8 cellular contexts compared by ENCODE assay signal in genomic region chr15:52100807-52101206, GRCh38. TPM values are rescaled to one million over a fixed set of nuclear protein-coding genes. Genes with fewer than 3 reads are reported as not detected.
A peak's percentile ranks its signal among the peaks of the same experiment; 100 is the strongest.
DNase-seq lines count a peak whose midpoint lies in the region; ATAC-seq and TF ChIP-seq lines count a peak whose summit lies in the region.

No MANE protein-coding gene starts in this region.

- CTCF ChIA-PET in Panc1 (lab: Charles Lee): no interaction called here

- no peak overlapping the region for H3K9ac ChIP-seq in fibroblast of lung (ENCODE audit: insufficient read depth, low read length)

- H3K27me3 ChIP-seq in Panc1 (ENCODE audit: control insufficient read depth, insufficient read depth, low read length): no peaks in the 10 kb centered on the region
- H3K27me3 ChIP-seq in fibroblast of lung (ENCODE audit: control insufficient read depth, insufficient read depth, low read length): no peaks in the 10 kb centered on the region

- H2AFZ ChIP-seq in fibroblast of lung (ENCODE audit: low read length): no peak overlapping the region

- no peaks in the 10 kb centered on the region for H3K36me3 ChIP-seq in Panc1 (ENCODE audit: control insufficient read depth, insufficient read depth, low read length)
- H3K36me3 ChIP-seq in fibroblast of lung (ENCODE audit: control insufficient read depth, insufficient read depth, low read length): no peaks in the 10 kb centered on the region

- H3K9me3 ChIP-seq in Panc1 (ENCODE audit: control insufficient read depth, insufficient read depth, low read depth, low read length) (no peaks in the 10 kb centered on the region), fibroblast of lung (ENCODE audit: control insufficient read depth, insufficient read depth, low read depth, low read length) (no peaks in the 10 kb centered on the region)

- BruUV-seq in Panc1 (replicated peaks; lab: Mats Ljungman, UMichigan): no TSS peak

- peaks cover 34% of the 10 kb centered on the region for H3K4me1 ChIP-seq in Panc1 (ENCODE audit: control insufficient read depth, insufficient read depth, low read length)
- H3K4me1 ChIP-seq in fibroblast of lung (ENCODE audit: control insufficient read depth, extremely low read depth, insufficient read depth, low read length): peaks cover 14% of the 10 kb centered on the region

- H3K27ac ChIP-seq in Panc1 (ENCODE audit: low read length): peak overlapping the region; percentile 60; the same call in 1 of the 2 replicates
- no peak overlapping the region for H3K27ac ChIP-seq in fibroblast of lung (ENCODE audit: insufficient read depth, low read length)

- intact Hi-C loops in Panc1 (cut with micrococcal nuclease; ENCODE audit: unreplicated experiment): no loop called here

- in situ Hi-C loops in Panc1 (cut with HindIII; ENCODE audit: low pct_unique_long_range_greater_than_20kb, low sequenced_read_pairs): no loop called here

- H3K4me3 ChIP-seq in Panc1 (ENCODE audit: low read depth in 2 of 2, low read length in 2 of 2) (no peak overlapping the region), fibroblast of lung (replicated peaks in 1 of 4; ENCODE audit: control extremely low read depth in 1 of 4, insufficient read depth in 1 of 4, low read depth in 3 of 4, low read length in 4 of 4) (no peak overlapping the region)

- no peak overlapping the region for H3K4me2 ChIP-seq in fibroblast of lung (ENCODE audit: extremely low read depth, insufficient read depth, low read length)

- DNase-seq in GM03348 (ENCODE audit: low spot score) (peak; percentile 47), Panc1 (ENCODE audit: low read depth, low spot score) (peak; percentile 80), fibroblast of lung (ENCODE audit: low read depth in 2 of 2) (peak; percentile 89 to 96), pulmonary artery endothelial cell (ENCODE audit: low read depth, low spot score) (peak; percentile 67)
- no peak for DNase-seq in stimulated activated naive CD8-positive, alpha-beta T cell treated with anti-CD3 and anti-CD28 coated beads, Interleukin-15, Interleukin-2, amounts not matched to agents 100 U/mL and 50 U/mL, for 24 hours

- POLR2A ChIA-PET in Panc1 (lab: Charles Lee): no interaction called here

- no peaks in the 10 kb centered on the region for H3K79me2 ChIP-seq in fibroblast of lung (ENCODE audit: control insufficient read depth, insufficient read depth, low read length)

- TF ChIP-seq CTCF in Panc1 (IDR thresholded peaks at IDR 0.05): no peak
- TF ChIP-seq CTCF in fibroblast of lung (conservative IDR thresholded peaks at IDR 0.05 in 1 of 2, IDR thresholded peaks at IDR 0.05 in 1 of 2; ENCODE audit: low read depth in 1 of 2, low read length in 2 of 2): no peak

- H4K20me1 ChIP-seq in fibroblast of lung (ENCODE audit: control insufficient read depth, extremely low read depth, insufficient read depth, low read length): no peaks in the 10 kb centered on the region

- no peak for ATAC-seq in Panc1
- ATAC-seq in stimulated activated naive CD8-positive, alpha-beta T cell treated with anti-CD3 and anti-CD28 coated beads, Interleukin-15, Interleukin-2, amounts not matched to agents 100 U/mL and 50 U/mL, for 24 hours: no peak
- no peak for ATAC-seq in GM21619 (IDR thresholded peaks at IDR 0.05; ENCODE audit: unreplicated experiment)
- no peak for ATAC-seq in GM19395 (IDR thresholded peaks at IDR 0.05; ENCODE audit: unreplicated experiment)
- no peak for ATAC-seq in HG03108 (IDR thresholded peaks at IDR 0.05; ENCODE audit: unreplicated experiment)

RNA-seq across cellular contexts. Expression of gene BCL2L10, which starts 11.8 kb away (rescaled TPM):
- total RNA-seq in Panc1 (2021; ENCODE audit: unreplicated experiment) (0.54 TPM), fibroblast of lung (under 0.01 and 0.17 TPM in 2 replicates), pulmonary artery endothelial cell (0.11 and 0.13 TPM in 2 replicates)
- 0.23 TPM for polyA plus RNA-seq in Panc1 (2012; ENCODE audit: insufficient read length)
- polyA plus RNA-seq in fibroblast of lung: not detected in 2 replicates
- not detected in 2 replicates for polyA plus RNA-seq in fibroblast of lung (2012)
- not detected in 2 replicates for polyA minus RNA-seq in fibroblast of lung (ENCODE audit: low replicate concordance)
